In the genomic region with DNA sequence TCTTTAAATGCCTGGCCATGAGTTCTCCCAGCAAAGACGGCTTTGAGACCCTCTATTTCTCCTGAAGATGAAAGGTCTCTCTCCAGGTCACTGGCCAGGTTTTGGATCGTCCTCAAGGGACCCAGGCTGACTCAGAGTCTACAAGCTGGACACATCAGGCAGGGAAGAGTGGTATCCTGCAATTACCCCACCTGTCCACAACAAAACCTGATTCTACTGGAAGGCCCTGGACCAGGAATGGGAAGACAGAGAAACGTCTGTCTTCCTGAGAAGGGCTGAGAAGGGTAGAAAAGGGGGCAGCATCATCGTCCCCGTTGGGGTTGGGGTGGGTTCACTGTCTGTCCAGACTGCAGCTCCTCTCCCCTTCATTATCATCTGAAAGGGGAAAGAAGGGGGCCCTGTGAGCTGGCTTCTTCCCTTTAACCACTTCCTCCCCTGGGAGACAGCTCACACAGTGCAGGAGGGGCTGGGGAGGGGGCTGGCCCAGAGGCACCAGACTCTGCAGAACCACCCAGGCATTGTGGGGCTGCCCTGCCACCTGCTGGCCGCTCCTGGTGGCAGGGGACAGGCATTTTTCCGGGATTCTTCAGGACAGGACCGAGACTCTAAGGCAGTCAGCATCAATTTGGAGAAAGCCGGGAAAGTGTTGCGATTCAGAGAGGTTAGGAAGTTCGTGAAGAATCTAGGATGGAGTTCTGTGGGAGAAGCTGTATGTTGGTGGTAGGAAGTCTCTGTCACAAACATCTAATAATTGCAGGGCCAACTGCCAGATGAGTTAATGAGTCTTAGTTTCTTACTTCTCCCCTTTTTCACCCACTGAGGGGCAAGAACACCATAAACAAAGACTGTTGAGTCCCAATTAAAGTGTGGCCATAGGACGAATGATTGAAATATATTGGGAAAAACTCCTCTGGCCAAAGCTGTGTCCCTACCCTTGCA, we compare ENCODE assay signal across 8 cellular contexts. TPM values are rescaled to one million over a fixed set of nuclear protein-coding genes. Genes with fewer than 3 reads are reported as not detected.
DNase-seq lines count a peak whose midpoint lies in the region; ATAC-seq and TF ChIP-seq lines count a peak whose summit lies in the region.

No MANE protein-coding gene starts in this region.

- H3K27me3 ChIP-seq in neural cell (ENCODE audit: insufficient read depth, low read depth, low read length) = no peaks in the 10 kb centered on the region

- no peak overlapping the region for H2AFZ ChIP-seq in neural cell (ENCODE audit: low read depth, low read length)

- no peak overlapping the region for H3K9ac ChIP-seq in neural cell (ENCODE audit: low read length)

- peak; percentile 6 for DNase-seq in DMS153 treated with DMSO at 0.1 percent for 48 hours (lab: John Stamatoyannopoulos, UW; ENCODE audit: unreplicated experiment)
- DNase-seq in DMS153 (lab: John Stamatoyannopoulos, UW) = no peak
- peak; percentile 41 for DNase-seq in NCI-H1694 (lab: John Stamatoyannopoulos, UW)
- peak; percentile 19 for DNase-seq in activated T-cell treated with anti-CD3 and anti-CD28 coated beads for 1 hour (ENCODE audit: low read depth)
- peak in 1 of 2 donors; percentile 75 for DNase-seq in foreskin fibroblast

- no peak for TF ChIP-seq EP300 in neural cell (conservative IDR thresholded peaks at IDR 0.05; ENCODE audit: poor library complexity, severe bottlenecking)

- peak; percentile 89 for TF ChIP-seq RAD21 in neural cell (conservative IDR thresholded peaks at IDR 0.05)

- H3F3A ChIP-seq in neural cell (ENCODE audit: insufficient read depth, low read length, poor library complexity, severe bottlenecking) = no peaks in the 10 kb centered on the region

- ATAC-seq in HG02571 (IDR thresholded peaks at IDR 0.05; ENCODE audit: unreplicated experiment) (no peak), HG03045 (IDR thresholded peaks at IDR 0.05; ENCODE audit: unreplicated experiment) (no peak)

- no peaks in the 10 kb centered on the region for H3K36me3 ChIP-seq in neural cell (ENCODE audit: insufficient read depth, low read length)

- H3K4me3 ChIP-seq in foreskin fibroblast (ENCODE audit: low read depth in 1 of 2, low read length in 2 of 2) = no peak overlapping the region
- no peak overlapping the region for H3K4me3 ChIP-seq in neural cell (ENCODE audit: low read length)

- TF ChIP-seq CTCF in foreskin fibroblast (IDR thresholded peaks at IDR 0.05; ENCODE audit: low read depth, low read length) (peak; percentile 93), neural cell (IDR thresholded peaks at IDR 0.05; ENCODE audit: poor library complexity, severe bottlenecking) (peak; percentile 85)

- no peaks in the 10 kb centered on the region for H3K79me2 ChIP-seq in neural cell (replicated peaks; ENCODE audit: insufficient read depth, low read length)

- H3K9me3 ChIP-seq in neural cell (ENCODE audit: low read length) = no peaks in the 10 kb centered on the region

- no peak overlapping the region for H3K4me2 ChIP-seq in neural cell (ENCODE audit: low read length)

- no peaks in the 10 kb centered on the region for H3K9me2 ChIP-seq in neural cell (ENCODE audit: insufficient read depth, low read length)

- H3K27ac ChIP-seq in neural cell (ENCODE audit: low read length) = no peak overlapping the region

- no peaks in the 10 kb centered on the region for H4K20me1 ChIP-seq in neural cell (ENCODE audit: insufficient read depth)

TF ChIP-seq in neural cell, 6 proteins besides CTCF, POLR2A, EP300 and RAD21:
- TF ChIP-seq EZH2 (IDR thresholded peaks at IDR 0.05; ENCODE audit: borderline replicate concordance, insufficient read depth, low read length, poor library complexity, severe bottlenecking) (no peak), TAF1 (IDR thresholded peaks at IDR 0.05; ENCODE audit: low read depth) (no peak), SMC3 (conservative IDR thresholded peaks at IDR 0.05; ENCODE audit: poor library complexity) (peak; percentile 92)

RNA-seq across cellular contexts. Expression of gene SYN3, which starts 57.6 kb away (rescaled TPM):
- polyA plus RNA-seq in neural cell = 2.2 and 2.8 TPM in 2 replicates
- polyA minus RNA-seq in neural cell = 25.3 and 26.3 TPM in 2 replicates
